Comparison of ENCODE assay signal across 8 cellular contexts in the genomic region with DNA sequence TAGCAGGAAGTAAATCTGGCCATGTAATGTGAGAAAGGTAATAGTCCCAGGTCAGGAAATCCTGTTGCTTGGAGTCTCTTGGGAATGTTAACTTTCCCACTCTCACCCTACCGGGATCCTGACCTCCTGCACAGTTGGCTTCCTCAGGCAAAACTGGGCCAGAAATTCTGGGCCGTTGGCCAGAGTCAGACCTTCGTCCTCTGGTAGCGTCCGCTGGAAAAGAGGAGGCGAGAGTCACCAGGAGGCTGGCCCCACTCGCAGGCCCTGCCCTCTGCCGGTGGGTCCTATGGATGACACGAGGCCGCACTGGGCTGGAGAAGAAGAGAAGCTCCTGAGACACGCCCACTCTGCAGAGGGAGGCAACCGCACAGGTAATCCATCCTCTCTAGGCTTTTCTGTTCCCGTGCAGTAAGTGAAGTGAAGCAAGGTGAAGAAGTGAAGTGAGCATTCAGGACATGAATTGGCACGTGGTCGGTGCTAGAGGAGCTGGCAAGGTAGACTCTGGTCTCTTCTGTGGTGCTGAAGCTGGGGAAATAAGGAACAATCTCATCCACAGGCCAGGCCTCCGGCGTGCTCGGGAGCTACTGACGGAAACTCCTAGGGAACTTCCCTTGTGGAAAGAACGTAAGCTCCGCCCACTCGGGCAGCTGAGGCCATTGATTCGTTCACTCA.
DNase-seq lines count a peak whose midpoint lies in the region; ATAC-seq and TF ChIP-seq lines count a peak whose summit lies in the region.

No MANE protein-coding gene starts in this region.

- peak; percentile 97 for ATAC-seq in body of pancreas
- ATAC-seq in GM19328 (IDR thresholded peaks at IDR 0.05; ENCODE audit: unreplicated experiment), result no peak

- H3K4me1 ChIP-seq in body of pancreas (peaks cover 30% of the 10 kb centered on the region), iPS-20b (ENCODE audit: insufficient read depth, low read length) (no peaks in the 10 kb centered on the region)

- peak in 2 of 3 donors; percentile 47 to 57 for TF ChIP-seq POLR2A in body of pancreas (IDR thresholded peaks at IDR 0.05)

- intact Hi-C loops in body of pancreas (cut with DNase I), result no loop called here

- WGBS in body of pancreas, 2 donors, result 4 to 7% methylated on average over 16 to 23 of the region's 23 CpGs

- peak; percentile 71 to 97 (median 91) for TF ChIP-seq CTCF in body of pancreas (IDR thresholded peaks at IDR 0.05)

- H3K9me3 ChIP-seq in body of pancreas, result no peaks in the 10 kb centered on the region
- H3K9me3 ChIP-seq in iPS-20b (ENCODE audit: insufficient read depth, low read depth, low read length), result no peaks in the 10 kb centered on the region

- H3K4me3 ChIP-seq in body of pancreas (no peak overlapping the region), iPS-20b (ENCODE audit: low read length) (peak overlapping the region; percentile 59)

- H3K27me3 ChIP-seq in body of pancreas (no peaks in the 10 kb centered on the region), iPS-20b (ENCODE audit: insufficient read depth, low read length) (peaks cover 73% of the 10 kb centered on the region)

- peak; percentile 7 to 11 (median 10) for DNase-seq in stimulated activated CD4-positive, alpha-beta T cell treated with anti-CD3 and anti-CD28 coated beads, Interleukin-12 subunit alpha, Interleukin-12 subunit beta, amount 100 ng/mL, for 48 hours (ENCODE audit: low read depth in 2 of 3, low spot score in 1 of 3)
- no peak for DNase-seq in stimulated activated CD4-positive, alpha-beta T cell treated with anti-CD3 and anti-CD28 coated beads, Interleukin-4, amount 100 ng/mL, for 24 hours
- DNase-seq in NCI-H2196 treated with DMSO at 0.1 percent for 48 hours (lab: John Stamatoyannopoulos, UW; ENCODE audit: unreplicated experiment) (peak; percentile 88), body of pancreas (peak; percentile 94 to 98 (median 96)), NCI-H1092 (lab: John Stamatoyannopoulos, UW) (no peak)
- peak; percentile 30 for DNase-seq in stimulated activated CD4-positive, alpha-beta T cell treated with anti-CD3 and anti-CD28 coated beads, Interleukin-1b, Interleukin-23, amount 100 ng/mL, for 48 hours

- H3K27ac ChIP-seq in body of pancreas, result peak overlapping the region; percentile 32 to 80 (median 74)
- no peak overlapping the region for H3K27ac ChIP-seq in iPS-20b (ENCODE audit: low read length)

- H3K36me3 ChIP-seq in body of pancreas (replicated peaks in 1 of 2; ENCODE audit: insufficient read depth in 1 of 2, low read depth in 2 of 2) (no peaks in the 10 kb centered on the region), iPS-20b (ENCODE audit: insufficient read depth, low read depth, low read length) (no peaks in the 10 kb centered on the region)

- no peak overlapping the region for H3K9ac ChIP-seq in iPS-20b (ENCODE audit: low read depth, low read length)

Comparison
In these comparisons a context has a peak if more than half of its experiments do, and no peak if none do; other contexts are left out.
1. DNase-seq: peak in stimulated activated CD4-positive, alpha-beta T cell treated with anti-CD3 and anti-CD28 coated beads, Interleukin-12 subunit alpha, Interleukin-12 subunit beta, amount 100 ng/mL, for 48 hours (3 of 3), NCI-H2196 treated with DMSO at 0.1 percent for 48 hours (single experiment), body of pancreas (4 of 4) and stimulated activated CD4-positive, alpha-beta T cell treated with anti-CD3 and anti-CD28 coated beads, Interleukin-1b, Interleukin-23, amount 100 ng/mL, for 48 hours (single experiment); none in stimulated activated CD4-positive, alpha-beta T cell treated with anti-CD3 and anti-CD28 coated beads, Interleukin-4, amount 100 ng/mL, for 24 hours (single experiment) and NCI-H1092 (single experiment).